10 cellular contexts compared by ENCODE assay signal in the genomic region with DNA sequence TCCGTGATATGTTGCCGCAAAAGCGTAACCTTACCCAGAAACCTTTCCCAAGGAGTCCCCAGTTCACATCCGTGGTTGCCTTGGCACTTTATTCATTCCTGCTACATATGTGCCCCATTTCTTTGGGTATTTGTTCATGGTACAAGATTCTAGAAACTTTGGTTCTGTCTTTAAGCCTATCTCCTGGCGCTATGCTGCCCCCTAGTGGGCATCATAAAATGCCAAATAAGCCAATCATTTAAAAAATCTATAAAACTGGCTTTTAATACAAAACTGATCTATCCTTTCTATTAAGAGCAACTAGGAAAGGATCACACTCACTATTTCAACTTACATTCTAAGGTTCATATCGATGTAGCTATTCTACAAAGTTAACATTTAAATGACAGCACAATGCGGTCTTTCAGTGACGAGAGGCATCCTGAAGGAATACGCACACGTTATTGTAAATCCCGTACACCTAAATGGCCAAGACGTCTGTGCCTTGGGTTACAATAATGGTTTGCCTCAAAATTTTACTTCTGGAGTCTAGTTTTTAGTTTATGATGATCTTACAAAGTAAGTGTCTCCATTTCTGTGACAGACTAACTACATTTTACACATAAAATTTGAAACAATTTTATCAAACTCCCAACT. TPM values are rescaled to one million over a fixed set of nuclear protein-coding genes. Genes with fewer than 3 reads are reported as not detected.
DNase-seq lines count a peak whose midpoint lies in the region; ATAC-seq lines count a peak whose summit lies in the region.
"Had no signal": no experiment of that assay in that cellular context is flagged by ENCODE, and none has a peak within 500 bp of the region (broad histone marks: within the 10 kb centered on the region; RNA-seq: fewer than 3 reads in every experiment).

No MANE protein-coding gene starts in this region.

- H3K27me3 ChIP-seq in CD4-positive, alpha-beta memory T cell (ENCODE audit: insufficient read depth, low read length) = no peaks in the 10 kb centered on the region
- H3K27me3 ChIP-seq in HAP-1 (ENCODE audit: low read depth) (peaks cover 22% of the 10 kb centered on the region), right cardiac atrium (ENCODE audit: control insufficient read depth, insufficient read depth) (no peaks in the 10 kb centered on the region)

- H3K27ac Mint-ChIP-seq in CD4-positive, alpha-beta memory T cell = no peak overlapping the region
- no peak overlapping the region for H3K27ac Mint-ChIP-seq in activated naive CD8-positive, alpha-beta T cell treated with anti-CD3 and anti-CD28 coated beads for 36 hours

- H3K27ac ChIP-seq in CD4-positive, alpha-beta memory T cell (ENCODE audit: low read depth, low read length) = no peak overlapping the region
- H3K27ac ChIP-seq in right cardiac atrium (ENCODE audit: low read length) = no peak overlapping the region
- H3K27ac ChIP-seq: SK-N-MC had no signal

- 58% methylated on average over 12 of the region's 12 CpGs for whole genome bisulfite sequencing in right cardiac atrium

- no peaks in the 10 kb centered on the region for H3K4me1 Mint-ChIP-seq in CD4-positive, alpha-beta memory T cell
- H3K4me1 Mint-ChIP-seq in activated naive CD8-positive, alpha-beta T cell treated with anti-CD3 and anti-CD28 coated beads for 36 hours = no peaks in the 10 kb centered on the region

- H3K27me3 Mint-ChIP-seq in CD4-positive, alpha-beta memory T cell = peaks cover 0 to 7% of the 10 kb centered on the region in 2 donors
- H3K27me3 Mint-ChIP-seq in activated naive CD8-positive, alpha-beta T cell treated with anti-CD3 and anti-CD28 coated beads for 36 hours = peaks cover under 1% of the 10 kb centered on the region

- H3K4me3 ChIP-seq in CD4-positive, alpha-beta memory T cell (ENCODE audit: low read length in 2 of 2) = no peak overlapping the region
- no peak overlapping the region for H3K4me3 ChIP-seq in HAP-1
- no peak overlapping the region for H3K4me3 ChIP-seq in right cardiac atrium (ENCODE audit: low read length)
- H3K4me3 ChIP-seq: SK-N-MC had no signal

- H3K4me3 Mint-ChIP-seq in CD4-positive, alpha-beta memory T cell = no peak overlapping the region
- H3K4me3 Mint-ChIP-seq in activated naive CD8-positive, alpha-beta T cell treated with anti-CD3 and anti-CD28 coated beads for 36 hours = no peak overlapping the region

- CTCF ChIA-PET in CD4-positive, alpha-beta memory T cell (lab: Charles Lee; ENCODE audit: partially characterized antibody) = interaction anchor here (1.1 to 4.9 kb wide), 9 partner anchors 12 to 237 kb away, joined by 3 to 44 read pairs (median 3); no protein-coding TSS in a partner anchor

- H3K36me3 ChIP-seq in CD4-positive, alpha-beta memory T cell (ENCODE audit: insufficient read depth, low read length) = no peaks in the 10 kb centered on the region
- H3K36me3 ChIP-seq in HAP-1 (replicated peaks) = no peaks in the 10 kb centered on the region

- no peaks in the 10 kb centered on the region for H3K9me3 Mint-ChIP-seq in CD4-positive, alpha-beta memory T cell
- H3K9me3 Mint-ChIP-seq in activated naive CD8-positive, alpha-beta T cell treated with anti-CD3 and anti-CD28 coated beads for 36 hours = no peaks in the 10 kb centered on the region

- intact Hi-C loops in CD4-positive, alpha-beta memory T cell (cut with micrococcal nuclease) = loop anchor here (5.0 kb wide), 1 partner anchor 336 kb away; no protein-coding TSS in a partner anchor
- intact Hi-C loops in right cardiac atrium (cut with DNase I) = no loop called here

- no peaks in the 10 kb centered on the region for H3K36me3 Mint-ChIP-seq in CD4-positive, alpha-beta memory T cell
- no peaks in the 10 kb centered on the region for H3K36me3 Mint-ChIP-seq in activated naive CD8-positive, alpha-beta T cell treated with anti-CD3 and anti-CD28 coated beads for 36 hours

- in situ Hi-C loops in HAP-1 (cut with MboI; ENCODE audit: low sequenced_read_pairs) = loop anchor here (10.0 kb wide), 1 partner anchor 113 kb away; no protein-coding TSS in a partner anchor

- POLR2A ChIA-PET in CD4-positive, alpha-beta memory T cell (lab: Charles Lee; ENCODE audit: partially characterized antibody) = no interaction called here

- DNase-seq in CD4-positive, alpha-beta memory T cell = peak; percentile 41 to 49 (median 46)
- DNase-seq in HAP-1 (ENCODE audit: low spot score in 2 of 2) (peak; percentile 50 to 76), RPMI7951 (ENCODE audit: low read depth) (peak; percentile 37), right cardiac atrium (peak in 2 of 3 donors; percentile 46 to 71)
- DNase-seq in activated naive CD8-positive, alpha-beta T cell treated with anti-CD3 and anti-CD28 coated beads for 36 hours = peak; percentile 31
- peak; percentile 70 for DNase-seq in stimulated activated CD4-positive, alpha-beta T cell treated with anti-CD3 and anti-CD28 coated beads, Interleukin-15, amount 100 ng/mL, for 24 hours

- no peaks in the 10 kb centered on the region for H3K9me3 ChIP-seq in CD4-positive, alpha-beta memory T cell (ENCODE audit: control insufficient read depth in 1 of 2, low read length in 2 of 2)
- H3K9me3 ChIP-seq in HAP-1 = no peaks in the 10 kb centered on the region
- no peaks in the 10 kb centered on the region for H3K9me3 ChIP-seq in right cardiac atrium (ENCODE audit: control insufficient read depth, low read length)

- no peaks in the 10 kb centered on the region for H3K4me1 ChIP-seq in CD4-positive, alpha-beta memory T cell (ENCODE audit: insufficient read depth, low read length)
- H3K4me1 ChIP-seq in HAP-1 (no peaks in the 10 kb centered on the region), right cardiac atrium (ENCODE audit: control insufficient read depth, insufficient read depth, low read length) (no peaks in the 10 kb centered on the region)

- ATAC-seq in right cardiac atrium (no peak), HG03139 (IDR thresholded peaks at IDR 0.05; ENCODE audit: unreplicated experiment) (no peak), GM18498 (IDR thresholded peaks at IDR 0.05; ENCODE audit: unreplicated experiment) (no peak)

RNA-seq across cellular contexts. Expression of gene PIWIL3, which starts 16.2 kb away (rescaled TPM):
- total RNA-seq in CD4-positive, alpha-beta memory T cell = not detected
- not detected for polyA plus RNA-seq in CD4-positive, alpha-beta memory T cell
- not detected in 2 replicates for total RNA-seq in RPMI7951 (2014; rRNA removed; shearing (Covaris generic))
- total RNA-seq in activated naive CD8-positive, alpha-beta T cell treated with anti-CD3 and anti-CD28 coated beads for 36 hours = not detected
- not detected for total RNA-seq in right cardiac atrium
- polyA plus RNA-seq in right cardiac atrium = not detected
- total RNA-seq: urinary bladder had no signal
- polyA plus RNA-seq: urinary bladder had no signal

RNA-seq across cellular contexts. Expression of gene SGSM1, which starts 47.7 kb away (rescaled TPM):
- total RNA-seq in CD4-positive, alpha-beta memory T cell = 1 to 10 TPM; 3.2 to 3.4 TPM
- under 1 TPM; 0.08 to 0.76 TPM for polyA plus RNA-seq in CD4-positive, alpha-beta memory T cell
- total RNA-seq in RPMI7951 (2014; rRNA removed; shearing (Covaris generic)) = not detected in 2 replicates
- under 1 TPM in 1 of 2 experiments, not detected in 1; 0.04 TPM for total RNA-seq in activated naive CD8-positive, alpha-beta T cell treated with anti-CD3 and anti-CD28 coated beads for 36 hours
- total RNA-seq in right cardiac atrium = 10 to 100 TPM; 16.0 to 47.5 (median 36.7) TPM
- 15.0 TPM for polyA plus RNA-seq in right cardiac atrium
